Comparison of ENCODE assay signal across 13 cellular contexts in genomic region chr22:50319503-50319951, GRCh38. TPM values are rescaled to one million over a fixed set of nuclear protein-coding genes. Genes with fewer than 3 reads are reported as not detected.
DNase-seq lines count a peak whose midpoint lies in the region; ATAC-seq and TF ChIP-seq lines count a peak whose summit lies in the region.
"Had no signal": no experiment of that assay in that cellular context is flagged by ENCODE, and none has a peak within 500 bp of the region (broad histone marks: within the 10 kb centered on the region; RNA-seq: fewer than 3 reads in every experiment).

No MANE protein-coding gene starts in this region.

- peaks cover 0 to 2% of the 10 kb centered on the region in 2 donors for H3K36me3 Mint-ChIP-seq in CD14-positive monocyte
- no peaks in the 10 kb centered on the region for H3K36me3 Mint-ChIP-seq in activated T-helper 17 cell treated with anti-CD3 and anti-CD28 coated beads, Interleukin-2, amount 50 U/mL, for 72 hours (ENCODE audit: low read depth)
- H3K36me3 Mint-ChIP-seq: CD4-positive, CD25-positive, alpha-beta regulatory T cell had no signal

- H3K4me3 Mint-ChIP-seq in CD14-positive monocyte = no peak overlapping the region
- H3K4me3 Mint-ChIP-seq in activated T-helper 17 cell treated with anti-CD3 and anti-CD28 coated beads, Interleukin-2, amount 50 U/mL, for 72 hours = no peak overlapping the region
- H3K4me3 Mint-ChIP-seq: CD4-positive, CD25-positive, alpha-beta regulatory T cell had no signal

- H3K27ac Mint-ChIP-seq in CD14-positive monocyte = peak overlapping the region in 1 of 7 donors; percentile 16
- H3K27ac Mint-ChIP-seq in activated T-helper 17 cell treated with anti-CD3 and anti-CD28 coated beads, Interleukin-2, amount 50 U/mL, for 72 hours = no peak overlapping the region
- H3K27ac Mint-ChIP-seq: CD4-positive, CD25-positive, alpha-beta regulatory T cell had no signal

- peaks cover 2 to 13% (median 5%) of the 10 kb centered on the region in 3 donors for H3K27me3 Mint-ChIP-seq in CD14-positive monocyte (ENCODE audit: low read depth in 3 of 3)
- H3K27me3 Mint-ChIP-seq in activated T-helper 17 cell treated with anti-CD3 and anti-CD28 coated beads, Interleukin-2, amount 50 U/mL, for 72 hours = no peaks in the 10 kb centered on the region

- intact Hi-C loops in CD14-positive monocyte (cut with micrococcal nuclease) = no loop called here

- peaks cover 11% of the 10 kb centered on the region for H3K4me1 Mint-ChIP-seq in CD14-positive monocyte
- H3K4me1 Mint-ChIP-seq in activated T-helper 17 cell treated with anti-CD3 and anti-CD28 coated beads, Interleukin-2, amount 50 U/mL, for 72 hours = peaks cover 6% of the 10 kb centered on the region

- DNase-seq in CD14-positive monocyte (ENCODE audit: low spot score) = peak; percentile 41
- DNase-seq in mesenteric fat pad (ENCODE audit: low spot score) = peak; percentile 89
- DNase-seq in activated effector memory CD4-positive, alpha-beta T cell treated with anti-CD3 and anti-CD28 coated beads, Interleukin-2, amount 50 U/mL, for 16 hours = no peak
- DNase-seq: CD4-positive, CD25-positive, alpha-beta regulatory T cell; KBM-7; NCI-H1417 treated with DMSO at 0.1 percent for 48 hours; NCI-H1930; NCI-H69 had no signal

- TF ChIP-seq CTCF in CD14-positive monocyte (IDR thresholded peaks at IDR 0.05) (no peak), HEK293 (tag by site-specific recombination; IDR thresholded peaks at IDR 0.05) (no peak)

- no peaks in the 10 kb centered on the region for H3K36me3 ChIP-seq in HEK293 (ENCODE audit: control insufficient read depth in 2 of 2, insufficient read depth in 1 of 2, low read length in 2 of 2)
- H3K36me3 ChIP-seq: SJSA1 had no signal

- H3K9me3 ChIP-seq in HEK293 (ENCODE audit: control insufficient read depth, insufficient read depth, low read depth, low read length) = no peaks in the 10 kb centered on the region
- H3K9me3 ChIP-seq: SJSA1 had no signal

- ATAC-seq in esophagus mucosa = no peak
- no peak for ATAC-seq in activated T-helper 17 cell treated with anti-CD3 and anti-CD28 coated beads, Interleukin-2, amount 50 U/mL, for 72 hours (replicated peaks)
- ATAC-seq: HCT116 had no signal

- H3K4me3 ChIP-seq in HEK293 (ENCODE audit: low read depth, low read length) = no peak overlapping the region
- H3K4me3 ChIP-seq: SJSA1 had no signal

- H3K9me3 Mint-ChIP-seq in CD14-positive monocyte = no peaks in the 10 kb centered on the region
- no peaks in the 10 kb centered on the region for H3K9me3 Mint-ChIP-seq in activated T-helper 17 cell treated with anti-CD3 and anti-CD28 coated beads, Interleukin-2, amount 50 U/mL, for 72 hours
- H3K9me3 Mint-ChIP-seq: CD4-positive, CD25-positive, alpha-beta regulatory T cell had no signal

- POLR2A ChIA-PET in HEK293 (lab: Yijun Ruan, JAX) = interaction anchor here (0.6 to 3.5 kb wide), 2 partner anchors 13 to 24 kb away, joined by 4 to 15 read pairs; partner anchors contain the start of gene PLXNB2

- H3K4me1 ChIP-seq in HEK293 (ENCODE audit: control insufficient read depth, insufficient read depth, low read length) = no peaks in the 10 kb centered on the region
- H3K4me1 ChIP-seq: SJSA1 had no signal

- CTCF ChIA-PET in HEK293 (lab: Yijun Ruan, JAX) = interaction anchor here (0.6 to 1.6 kb wide), 2 partner anchors 23 to 110 kb away, joined by 3 to 5 read pairs; no protein-coding TSS in a partner anchor

- H3K27ac ChIP-seq in HEK293 (ENCODE audit: extremely low read depth, low read depth, low read length) = no peak overlapping the region
- H3K27ac ChIP-seq: SJSA1 had no signal

TF ChIP-seq in HEK293, 187 proteins besides CTCF, POLR2A, EP300 and RAD21 (continues in another document):
- no peak for TF ChIP-seq ZNF610 (tag by site-specific recombination; IDR thresholded peaks at IDR 0.05; ENCODE audit: borderline replicate concordance)
- no peak for TF ChIP-seq ZBTB17 (tag by site-specific recombination; IDR thresholded peaks at IDR 0.05)
- TF ChIP-seq SALL2 (tag by site-specific recombination; IDR thresholded peaks at IDR 0.05; ENCODE audit: borderline replicate concordance) = no peak
- TF ChIP-seq SP7 (tag by site-specific recombination; IDR thresholded peaks at IDR 0.05) = no peak
- no peak for TF ChIP-seq TSHZ1 (tag by site-specific recombination; IDR thresholded peaks at IDR 0.05; ENCODE audit: borderline replicate concordance)
- TF ChIP-seq ZNF843 (tag by site-specific recombination; IDR thresholded peaks at IDR 0.05) = no peak

RNA-seq across cellular contexts. Expression of gene DENND6B, which starts 7.3 kb away (rescaled TPM):
- 1 to 10 TPM; 1.7 to 2.1 TPM for polyA plus RNA-seq in CD14-positive monocyte
- total RNA-seq in mesenteric fat pad (2.2 TPM), esophagus mucosa (2.3 TPM)
- 1 to 10 TPM; 3.2 to 6.5 TPM for total RNA-seq in activated T-helper 17 cell treated with anti-CD3 and anti-CD28 coated beads, Interleukin-2, amount 50 U/mL, for 72 hours

RNA-seq across cellular contexts. Expression of gene PLXNB2, which starts 12.1 kb away (rescaled TPM):
- 10 to 100 TPM; 38.2 to 70.5 TPM for polyA plus RNA-seq in CD14-positive monocyte
- total RNA-seq in mesenteric fat pad (108 TPM), esophagus mucosa (148 TPM)
- 10 to 100 TPM; 29.1 to 30.4 TPM for total RNA-seq in activated T-helper 17 cell treated with anti-CD3 and anti-CD28 coated beads, Interleukin-2, amount 50 U/mL, for 72 hours

RNA-seq across cellular contexts. Expression of gene PPP6R2, which starts 23.6 kb away (rescaled TPM):
- polyA plus RNA-seq in CD14-positive monocyte = 10 to 100 TPM in 1 of 2 donors, 1 to 10 TPM in 1; 9.1 to 10.3 TPM
- 45.3 TPM for total RNA-seq in mesenteric fat pad
- 29.3 TPM for total RNA-seq in esophagus mucosa
- 10 to 100 TPM; 45.6 to 46.6 TPM for total RNA-seq in activated T-helper 17 cell treated with anti-CD3 and anti-CD28 coated beads, Interleukin-2, amount 50 U/mL, for 72 hours

RNA-seq across cellular contexts. Expression of gene MAPK11, which starts 49.3 kb away (rescaled TPM):
- polyA plus RNA-seq in CD14-positive monocyte = not detected
- total RNA-seq in mesenteric fat pad (24.2 TPM), esophagus mucosa (5.8 TPM)
- 10 to 100 TPM; 20.9 to 21.7 TPM for total RNA-seq in activated T-helper 17 cell treated with anti-CD3 and anti-CD28 coated beads, Interleukin-2, amount 50 U/mL, for 72 hours

RNA-seq across cellular contexts. Expression of gene MAPK12, which starts 58.0 kb away (rescaled TPM):
- under 1 TPM; 0.06 to 0.13 TPM for polyA plus RNA-seq in CD14-positive monocyte
- total RNA-seq in mesenteric fat pad = 20.0 TPM
- total RNA-seq in esophagus mucosa = 2.6 TPM
- 10 to 100 TPM in 1 of 2 donors, 1 to 10 TPM in 1; 5.0 to 14.8 TPM for total RNA-seq in activated T-helper 17 cell treated with anti-CD3 and anti-CD28 coated beads, Interleukin-2, amount 50 U/mL, for 72 hours
